8 cellular contexts compared by ENCODE assay signal in the genomic region with DNA sequence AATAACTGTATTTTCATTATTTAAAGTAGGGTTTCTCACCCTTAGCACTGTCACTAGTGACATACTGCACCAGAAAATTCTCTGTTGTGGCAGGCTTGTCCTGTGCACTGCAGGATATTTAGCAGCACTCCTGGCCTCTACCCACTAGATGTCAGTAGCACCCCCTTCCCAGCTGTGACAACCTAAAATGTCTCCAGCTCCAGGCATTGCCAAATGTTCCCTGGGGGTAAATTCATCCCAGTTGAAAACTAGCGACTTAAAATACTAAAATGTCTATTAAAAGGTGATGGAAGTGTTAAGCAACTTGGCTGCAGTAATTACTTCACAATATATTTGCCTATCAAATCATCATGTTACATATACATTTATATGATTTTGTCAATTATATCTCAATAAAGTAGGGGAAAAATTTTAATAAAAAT.
DNase-seq lines count a peak whose midpoint lies in the region; ATAC-seq and TF ChIP-seq lines count a peak whose summit lies in the region.

No MANE protein-coding gene starts in this region.

- intact Hi-C loops in adrenal gland (cut with DNase I) (loop anchor here (5.0 kb wide), 1 partner anchor 164 kb away; no protein-coding TSS in a partner anchor), sigmoid colon (cut with DNase I) (loop anchor here (1.0 to 5.0 kb wide), 2 partner anchors 74 to 164 kb away; a partner anchor contains a TSS)

- TF ChIP-seq CTCF in adrenal gland (IDR thresholded peaks at IDR 0.05) (peak; percentile 66 to 87 (median 84)), right atrium auricular region (IDR thresholded peaks at IDR 0.05) (peak; percentile 74 to 90), sigmoid colon (IDR thresholded peaks at IDR 0.05) (peak; percentile 50 to 83 (median 72))

- H3K4me3 ChIP-seq in adrenal gland (no peak overlapping the region), right atrium auricular region (no peak overlapping the region), sigmoid colon (no peak overlapping the region)

- DNase-seq in Caki2 (ENCODE audit: low read depth), result peak; percentile 42
- peak; percentile 80 for DNase-seq in NAMALWA (ENCODE audit: low spot score)
- peak; percentile 35 for DNase-seq in SKM-1 (lab: John Stamatoyannopoulos, UW; ENCODE audit: unreplicated experiment)
- peak; percentile 65 to 85 (median 71) for DNase-seq in adrenal gland
- no peak for DNase-seq in right atrium auricular region (ENCODE audit: low spot score)
- peak; percentile 80 for DNase-seq in sigmoid colon

- no peak for TF ChIP-seq EP300 in sigmoid colon (IDR thresholded peaks at IDR 0.05)

- no peak for TF ChIP-seq POLR2A in adrenal gland (IDR thresholded peaks at IDR 0.05)
- TF ChIP-seq POLR2A in sigmoid colon (IDR thresholded peaks at IDR 0.05), result no peak

- in situ Hi-C loops in Caki2 (cut with HindIII; ENCODE audit: low pct_unique_long_range_greater_than_20kb, low sequenced_read_pairs), result no loop called here

- H3K9me3 ChIP-seq in adrenal gland (replicated peaks in 1 of 3), result no peaks in the 10 kb centered on the region
- H3K9me3 ChIP-seq in right atrium auricular region, result no peaks in the 10 kb centered on the region
- no peaks in the 10 kb centered on the region for H3K9me3 ChIP-seq in sigmoid colon

- WGBS in adrenal gland, 4 donors, result 0 to 9% (median 4%) methylated on average over 1 of the region's 1 CpG
- 5 to 9% methylated on average over 1 of the region's 1 CpG for WGBS in sigmoid colon, 2 donors

- H3K27ac ChIP-seq in adrenal gland (no peak overlapping the region), right atrium auricular region (no peak overlapping the region), sigmoid colon (no peak overlapping the region)

- H3K27me3 ChIP-seq in adrenal gland (no peaks in the 10 kb centered on the region), right atrium auricular region (no peaks in the 10 kb centered on the region), sigmoid colon (no peaks in the 10 kb centered on the region)

- ATAC-seq in GM21737 (IDR thresholded peaks at IDR 0.05; ENCODE audit: unreplicated experiment) (peak; percentile 94), HG03025 (IDR thresholded peaks at IDR 0.05; ENCODE audit: low FRiP score, unreplicated experiment) (no peak)

- H3K4me1 ChIP-seq in adrenal gland (replicated peaks in 1 of 2) (peaks cover 0 to 6% of the 10 kb centered on the region in 2 donors), right atrium auricular region (peaks cover 0 to 7% of the 10 kb centered on the region in 2 donors), sigmoid colon (peaks cover 0 to 10% (median 0%) of the 10 kb centered on the region in 4 donors)

- peaks cover 0 to 5% of the 10 kb centered on the region in 2 donors for H3K36me3 ChIP-seq in adrenal gland (replicated peaks in 1 of 2)
- H3K36me3 ChIP-seq in right atrium auricular region, result no peaks in the 10 kb centered on the region
- H3K36me3 ChIP-seq in sigmoid colon, result peaks cover 0 to 19% (median 3%) of the 10 kb centered on the region in 4 donors
